1 cellular context compared by ENCODE assay signal in genomic region chr12:56935752-56936151, GRCh38.
TF ChIP-seq lines count a peak whose summit lies in the region.

No MANE protein-coding gene starts in this region.

TF ChIP-seq in HepG2, 621 proteins besides CTCF, POLR2A, EP300 and RAD21 (continued from another document):
- no peak for TF ChIP-seq CSRNP2 (CRISPR knock-in tag; conservative IDR thresholded peaks at IDR 0.05; ENCODE audit: low read depth)
- TF ChIP-seq KAT7 (CRISPR knock-in tag; IDR thresholded peaks at IDR 0.05; ENCODE audit: borderline replicate concordance), result no peak
- TF ChIP-seq KMT2B (CRISPR knock-in tag; IDR thresholded peaks at IDR 0.05), result no peak
- no peak for TF ChIP-seq ZNF350 (CRISPR knock-in tag; IDR thresholded peaks at IDR 0.05; ENCODE audit: borderline replicate concordance, low read depth)
- no peak for TF ChIP-seq ZNF777 (CRISPR knock-in tag; IDR thresholded peaks at IDR 0.05)
- TF ChIP-seq CBX2 (IDR thresholded peaks at IDR 0.05; ENCODE audit: low read depth, low read length), result no peak
- TF ChIP-seq CBX2 (CRISPR knock-in tag; IDR thresholded peaks at IDR 0.05; ENCODE audit: low read depth), result no peak
- no peak for TF ChIP-seq SCMH1 (CRISPR knock-in tag; IDR thresholded peaks at IDR 0.05; ENCODE audit: borderline replicate concordance)
- no peak for TF ChIP-seq KLF15 (CRISPR knock-in tag; IDR thresholded peaks at IDR 0.05; ENCODE audit: borderline replicate concordance)
- no peak for TF ChIP-seq RFX1 (IDR thresholded peaks at IDR 0.05)
- TF ChIP-seq TFAP4 (IDR thresholded peaks at IDR 0.05; ENCODE audit: borderline replicate concordance, low read depth), result no peak
- TF ChIP-seq KDM3A (CRISPR knock-in tag; IDR thresholded peaks at IDR 0.05; ENCODE audit: low read depth), result no peak
- TF ChIP-seq ZNF451 (CRISPR knock-in tag; IDR thresholded peaks at IDR 0.05), result no peak
- no peak for TF ChIP-seq ZBTB14 (CRISPR knock-in tag; IDR thresholded peaks at IDR 0.05)
- no peak for TF ChIP-seq ZNF3 (CRISPR knock-in tag; IDR thresholded peaks at IDR 0.05)
- no peak for TF ChIP-seq ZNF337 (CRISPR knock-in tag; IDR thresholded peaks at IDR 0.05; ENCODE audit: borderline replicate concordance, low read depth)
